ENCODE assay signal across 22 cellular contexts in the genomic region with DNA sequence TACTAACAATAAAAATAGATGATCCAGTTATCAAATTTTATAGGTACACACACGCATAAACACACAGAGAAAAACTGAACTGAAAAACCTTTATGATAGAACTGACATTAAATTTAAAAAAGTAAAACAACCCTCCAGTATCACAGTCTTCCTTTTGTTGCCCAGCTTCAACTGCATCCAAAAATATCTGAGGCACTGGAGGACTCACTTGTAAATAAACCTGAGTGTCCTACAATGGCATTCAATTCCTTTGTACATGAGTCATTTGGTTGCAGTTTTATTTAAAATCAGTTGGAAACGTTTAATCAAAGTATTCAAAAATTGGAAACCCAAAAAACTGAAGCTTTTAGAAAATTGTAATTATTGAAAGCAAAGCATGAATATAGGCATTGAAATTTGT.
A peak's percentile ranks its signal among the peaks of the same experiment; 100 is the strongest.
DNase-seq lines count a peak whose midpoint lies in the region; ATAC-seq and TF ChIP-seq lines count a peak whose summit lies in the region.
"Had no signal": no experiment of that assay in that cellular context is flagged by ENCODE, and none has a peak within 500 bp of the region (broad histone marks: within the 10 kb centered on the region; RNA-seq: fewer than 3 reads in every experiment).

No MANE protein-coding gene starts in this region.

- intact Hi-C loops in left ventricle myocardium superior (cut with micrococcal nuclease), result no loop called here
- intact Hi-C loops in right cardiac atrium (cut with DNase I), result no loop called here

- no peak for TF ChIP-seq CTCF in choroid plexus epithelial cell (conservative IDR thresholded peaks at IDR 0.05; ENCODE audit: low read depth, low read length)
- TF ChIP-seq CTCF in foreskin fibroblast (IDR thresholded peaks at IDR 0.05; ENCODE audit: low read depth, low read length), result no peak

- no peaks in the 10 kb centered on the region for H3K9me3 ChIP-seq in right cardiac atrium (ENCODE audit: control insufficient read depth, low read length)
- H3K9me3 ChIP-seq: BE2C, Caco-2, SJCRH30 had no signal

- H3K4me3 ChIP-seq in right cardiac atrium (ENCODE audit: low read length) (no peak overlapping the region), choroid plexus epithelial cell (ENCODE audit: low read depth, low read length) (no peak overlapping the region), foreskin fibroblast (ENCODE audit: low read depth in 1 of 2, low read length in 2 of 2) (no peak overlapping the region)
- H3K4me3 ChIP-seq: PC-9, SJCRH30 had no signal

- H3K27me3 ChIP-seq in right cardiac atrium (ENCODE audit: control insufficient read depth, insufficient read depth), result no peaks in the 10 kb centered on the region
- H3K27me3 ChIP-seq: BE2C, SJCRH30 had no signal

- 51% methylated on average over 2 of the region's 2 CpGs for WGBS in right cardiac atrium

- no peak overlapping the region for H3K27ac ChIP-seq in right cardiac atrium (ENCODE audit: low read length)
- H3K27ac ChIP-seq: PC-9, SJCRH30 had no signal

- no peak for DNase-seq in left ventricle myocardium superior
- no peak for DNase-seq in right cardiac atrium
- peak; percentile 9 for DNase-seq in choroid plexus epithelial cell (ENCODE audit: low read depth)
- DNase-seq in foreskin fibroblast, result peak; percentile 2 to 29
- DNase-seq in LoVo (ENCODE audit: low spot score), result no peak
- DNase-seq in activated CD8-positive, alpha-beta memory T cell treated with anti-CD3 and anti-CD28 coated beads, Interleukin-2, amount 50 U/mL, for 48 hours, result no peak
- DNase-seq in SKM-1 treated with dmso at 0.1 percent for 144 hours (lab: John Stamatoyannopoulos, UW; ENCODE audit: unreplicated experiment), result no peak
- DNase-seq: 8988T; BE2C; Caco-2; CD4-positive, alpha-beta T cell; GF-D8; GOT3; MM.1S; NCI-H1092; NCI-H146; NCI-H2029 treated with DMSO at 0.1 percent for 48 hours; NCI-H2171; NCI-H526; PC-9; SJCRH30 had no signal

- ATAC-seq in left ventricle myocardium superior (peak; percentile 64), right cardiac atrium (no peak), GM18870 (IDR thresholded peaks at IDR 0.05; ENCODE audit: unreplicated experiment) (no peak)

- no peaks in the 10 kb centered on the region for H3K4me1 ChIP-seq in right cardiac atrium (ENCODE audit: control insufficient read depth, insufficient read depth, low read length)
- H3K4me1 ChIP-seq: BE2C, Caco-2, SJCRH30 had no signal

Comparison
In these comparisons a context has a peak if more than half of its experiments do, and no peak if none do; other contexts are left out.
1. DNase-seq: peak in choroid plexus epithelial cell (single experiment) and foreskin fibroblast (2 of 2); none in left ventricle myocardium superior (single experiment), right cardiac atrium (0 of 3), LoVo (single experiment), activated CD8-positive, alpha-beta memory T cell treated with anti-CD3 and anti-CD28 coated beads, Interleukin-2, amount 50 U/mL, for 48 hours (single experiment) and SKM-1 treated with dmso at 0.1 percent for 144 hours (single experiment).